Comparison of ENCODE assay signal across 14 cellular contexts in genomic region chr12:123726962-123727361, GRCh38. TPM values are rescaled to one million over a fixed set of nuclear protein-coding genes. Genes with fewer than 3 reads are reported as not detected.
DNase-seq lines count a peak whose midpoint lies in the region; ATAC-seq and TF ChIP-seq lines count a peak whose summit lies in the region.
"Had no signal": no experiment of that assay in that cellular context is flagged by ENCODE, and none has a peak within 500 bp of the region (broad histone marks: within the 10 kb centered on the region; RNA-seq: fewer than 3 reads in every experiment).

No MANE protein-coding gene starts in this region.

- no peak overlapping the region for H3K4me3 Mint-ChIP-seq in activated CD4-positive, alpha-beta T cell treated with anti-CD3 and anti-CD28 coated beads, Interleukin-2, amount 10 ng/mL, durations not matched to agents 7 days and 5 days
- no peak overlapping the region for H3K4me3 Mint-ChIP-seq in activated naive CD8-positive, alpha-beta T cell
- H3K4me3 Mint-ChIP-seq in activated naive CD8-positive, alpha-beta T cell treated with anti-CD3 and anti-CD28 coated beads for 36 hours: no peak overlapping the region
- H3K4me3 Mint-ChIP-seq in activated naive CD8-positive, alpha-beta T cell treated with anti-CD3 and anti-CD28 coated beads, Interleukin-2, amount 50 U/mL, for 24 hours: no peak overlapping the region
- H3K4me3 Mint-ChIP-seq: B cell; CD8-positive, alpha-beta T cell; H9 had no signal

- no peaks in the 10 kb centered on the region for H3K27me3 Mint-ChIP-seq in activated CD4-positive, alpha-beta T cell treated with anti-CD3 and anti-CD28 coated beads, Interleukin-2, amount 10 ng/mL, durations not matched to agents 7 days and 5 days
- H3K27me3 Mint-ChIP-seq in activated naive CD8-positive, alpha-beta T cell: no peaks in the 10 kb centered on the region
- H3K27me3 Mint-ChIP-seq in activated naive CD8-positive, alpha-beta T cell treated with anti-CD3 and anti-CD28 coated beads for 36 hours: no peaks in the 10 kb centered on the region
- H3K27me3 Mint-ChIP-seq in activated naive CD8-positive, alpha-beta T cell treated with anti-CD3 and anti-CD28 coated beads, Interleukin-2, amount 50 U/mL, for 24 hours: no peaks in the 10 kb centered on the region
- H3K27me3 Mint-ChIP-seq: B cell had no signal

- no peak for TF ChIP-seq CTCF in upper lobe of left lung (IDR thresholded peaks at IDR 0.05)

- no peaks in the 10 kb centered on the region for H3K27me3 ChIP-seq in upper lobe of left lung
- H3K27me3 ChIP-seq: BLaER1 treated with 17β-estradiol and CSF1 and Interleukin-3, amounts not matched to agents 10 nM and 100 nM had no signal

- no peak for TF ChIP-seq EP300 in upper lobe of left lung (IDR thresholded peaks at IDR 0.05)

- POLR2A ChIA-PET in activated CD4-positive, alpha-beta T cell treated with anti-CD3 and anti-CD28 coated beads, Interleukin-2, amount 10 ng/mL, durations not matched to agents 7 days and 5 days (lab: Charles Lee): no interaction called here

- WGBS in upper lobe of left lung, 2 donors: 91 to 92% methylated on average over 2 of the region's 2 CpGs

- CTCF ChIA-PET in activated CD4-positive, alpha-beta T cell treated with anti-CD3 and anti-CD28 coated beads, Interleukin-2, amount 10 ng/mL, durations not matched to agents 7 days and 5 days (lab: Charles Lee): interaction anchor here (0.7 to 1.2 kb wide), 3 partner anchors 13 to 144 kb away, joined by 3 to 4 read pairs (median 4); no protein-coding TSS in a partner anchor

- no peak overlapping the region for H3K4me3 ChIP-seq in upper lobe of left lung
- H3K4me3 ChIP-seq: BLaER1 treated with 17β-estradiol and CSF1 and Interleukin-3, amounts not matched to agents 10 nM and 100 nM had no signal

- H3K4me1 ChIP-seq in upper lobe of left lung: no peaks in the 10 kb centered on the region

- peaks cover 3 to 90% (median 46%) of the 10 kb centered on the region in 4 donors for H3K36me3 ChIP-seq in upper lobe of left lung

- no peak for DNase-seq in activated CD4-positive, alpha-beta T cell treated with anti-CD3 and anti-CD28 coated beads, Interleukin-2, amount 10 ng/mL, durations not matched to agents 7 days and 5 days
- DNase-seq in activated CD4-positive, alpha-beta T cell treated with anti-CD3 and anti-CD28 coated beads, Interleukin-2, amount 50 U/mL, for 4 hours: no peak
- no peak for DNase-seq in activated naive CD8-positive, alpha-beta T cell treated with anti-CD3 and anti-CD28 coated beads for 36 hours
- DNase-seq in activated naive CD8-positive, alpha-beta T cell treated with anti-CD3 and anti-CD28 coated beads, Interleukin-2, amount 50 U/mL, for 24 hours: no peak
- no peak for DNase-seq in upper lobe of left lung
- DNase-seq in left ventricle myocardium superior: no peak
- DNase-seq: Calu3; CD8-positive, alpha-beta T cell; DMS79 treated with DMSO at 0.1 percent for 48 hours; GF-D8; H9 had no signal

- H3K9me3 ChIP-seq in upper lobe of left lung: no peaks in the 10 kb centered on the region
- H3K9me3 ChIP-seq: BLaER1 treated with 17β-estradiol and CSF1 and Interleukin-3, amounts not matched to agents 10 nM and 100 nM had no signal

- intact Hi-C loops in left ventricle myocardium superior (cut with micrococcal nuclease): no loop called here

- no peak overlapping the region for H3K27ac ChIP-seq in upper lobe of left lung
- H3K27ac ChIP-seq: BLaER1 treated with 17β-estradiol and CSF1 and Interleukin-3, amounts not matched to agents 10 nM and 100 nM had no signal

- TF ChIP-seq POLR2A in upper lobe of left lung (IDR thresholded peaks at IDR 0.05): no peak

- H3K36me3 Mint-ChIP-seq in activated CD4-positive, alpha-beta T cell treated with anti-CD3 and anti-CD28 coated beads, Interleukin-2, amount 10 ng/mL, durations not matched to agents 7 days and 5 days (ENCODE audit: low read depth): peaks cover 56% of the 10 kb centered on the region
- H3K36me3 Mint-ChIP-seq in activated naive CD8-positive, alpha-beta T cell: peaks cover 14% of the 10 kb centered on the region
- H3K36me3 Mint-ChIP-seq in activated naive CD8-positive, alpha-beta T cell treated with anti-CD3 and anti-CD28 coated beads for 36 hours: peaks cover 45% of the 10 kb centered on the region
- H3K36me3 Mint-ChIP-seq in activated naive CD8-positive, alpha-beta T cell treated with anti-CD3 and anti-CD28 coated beads, Interleukin-2, amount 50 U/mL, for 24 hours (ENCODE audit: low read depth): peaks cover 72% of the 10 kb centered on the region

- no peaks in the 10 kb centered on the region for H3K9me3 Mint-ChIP-seq in activated CD4-positive, alpha-beta T cell treated with anti-CD3 and anti-CD28 coated beads, Interleukin-2, amount 10 ng/mL, durations not matched to agents 7 days and 5 days
- no peaks in the 10 kb centered on the region for H3K9me3 Mint-ChIP-seq in activated naive CD8-positive, alpha-beta T cell (ENCODE audit: low read depth)
- H3K9me3 Mint-ChIP-seq in activated naive CD8-positive, alpha-beta T cell treated with anti-CD3 and anti-CD28 coated beads for 36 hours: no peaks in the 10 kb centered on the region
- H3K9me3 Mint-ChIP-seq in activated naive CD8-positive, alpha-beta T cell treated with anti-CD3 and anti-CD28 coated beads, Interleukin-2, amount 50 U/mL, for 24 hours: no peaks in the 10 kb centered on the region
- H3K9me3 Mint-ChIP-seq: CD8-positive, alpha-beta T cell; H9 had no signal

- peaks cover 17% of the 10 kb centered on the region for H3K4me1 Mint-ChIP-seq in activated CD4-positive, alpha-beta T cell treated with anti-CD3 and anti-CD28 coated beads, Interleukin-2, amount 10 ng/mL, durations not matched to agents 7 days and 5 days
- H3K4me1 Mint-ChIP-seq in activated naive CD8-positive, alpha-beta T cell (ENCODE audit: low read depth): peaks cover 28% of the 10 kb centered on the region
- peaks cover 15% of the 10 kb centered on the region for H3K4me1 Mint-ChIP-seq in activated naive CD8-positive, alpha-beta T cell treated with anti-CD3 and anti-CD28 coated beads for 36 hours
- H3K4me1 Mint-ChIP-seq in activated naive CD8-positive, alpha-beta T cell treated with anti-CD3 and anti-CD28 coated beads, Interleukin-2, amount 50 U/mL, for 24 hours: peaks cover 55% of the 10 kb centered on the region
- H3K4me1 Mint-ChIP-seq: H9 had no signal

- peak overlapping the region; percentile 31 for H3K27ac Mint-ChIP-seq in activated CD4-positive, alpha-beta T cell treated with anti-CD3 and anti-CD28 coated beads, Interleukin-2, amount 10 ng/mL, durations not matched to agents 7 days and 5 days
- H3K27ac Mint-ChIP-seq in activated naive CD8-positive, alpha-beta T cell: peak overlapping the region; percentile 41
- no peak overlapping the region for H3K27ac Mint-ChIP-seq in activated naive CD8-positive, alpha-beta T cell treated with anti-CD3 and anti-CD28 coated beads for 36 hours
- H3K27ac Mint-ChIP-seq in activated naive CD8-positive, alpha-beta T cell treated with anti-CD3 and anti-CD28 coated beads, Interleukin-2, amount 50 U/mL, for 24 hours: peak overlapping the region; percentile 54
- H3K27ac Mint-ChIP-seq: B cell; CD8-positive, alpha-beta T cell; H9 had no signal

- ATAC-seq in activated naive CD8-positive, alpha-beta T cell treated with anti-CD3 and anti-CD28 coated beads, Interleukin-2, amount 50 U/mL, for 24 hours: no peak
- no peak for ATAC-seq in upper lobe of left lung (ENCODE audit: low FRiP score in 2 of 2)
- no peak for ATAC-seq in left ventricle myocardium superior
- ATAC-seq: CD8-positive, alpha-beta T cell had no signal

RNA-seq across cellular contexts. Expression of gene ATP6V0A2, which starts 14.8 kb away (rescaled TPM):
- total RNA-seq in activated CD4-positive, alpha-beta T cell treated with anti-CD3 and anti-CD28 coated beads, Interleukin-2, amount 10 ng/mL, durations not matched to agents 7 days and 5 days: 10 to 100 TPM; 43.2 to 46.4 TPM
- 10 to 100 TPM; 49.5 to 54.3 TPM for total RNA-seq in activated naive CD8-positive, alpha-beta T cell treated with anti-CD3 and anti-CD28 coated beads for 36 hours
- total RNA-seq in upper lobe of left lung (10 to 100 TPM; 19.3 to 52.4 (median 25.3) TPM), left ventricle myocardium superior (11.5 TPM)

RNA-seq across cellular contexts. Expression of gene DNAH10, which starts 35.1 kb away (rescaled TPM):
- total RNA-seq in activated CD4-positive, alpha-beta T cell treated with anti-CD3 and anti-CD28 coated beads, Interleukin-2, amount 10 ng/mL, durations not matched to agents 7 days and 5 days: under 1 TPM; 0.12 to 0.17 TPM
- under 1 TPM; 0.06 to 0.22 TPM for total RNA-seq in activated naive CD8-positive, alpha-beta T cell treated with anti-CD3 and anti-CD28 coated beads for 36 hours
- total RNA-seq in upper lobe of left lung: 10 to 100 TPM in 2 of 6 donors, 1 to 10 TPM in 3, under 1 TPM in 1; 0.31 to 46.0 (median 8.3) TPM
- 0.25 TPM for total RNA-seq in left ventricle myocardium superior

RNA-seq across cellular contexts. Expression of gene TCTN2, which starts 56.0 kb away (rescaled TPM):
- total RNA-seq in activated CD4-positive, alpha-beta T cell treated with anti-CD3 and anti-CD28 coated beads, Interleukin-2, amount 10 ng/mL, durations not matched to agents 7 days and 5 days: 1 to 10 TPM; 4.0 to 4.7 TPM
- total RNA-seq in activated naive CD8-positive, alpha-beta T cell treated with anti-CD3 and anti-CD28 coated beads for 36 hours: 1 to 10 TPM; 3.3 to 3.6 TPM
- 10 to 100 TPM in 5 of 6 donors, 1 to 10 TPM in 1; 8.4 to 22.3 (median 14.8) TPM for total RNA-seq in upper lobe of left lung
- total RNA-seq in left ventricle myocardium superior: 3.7 TPM
